ENCODE assay signal across 8 cellular contexts in the genomic region with DNA sequence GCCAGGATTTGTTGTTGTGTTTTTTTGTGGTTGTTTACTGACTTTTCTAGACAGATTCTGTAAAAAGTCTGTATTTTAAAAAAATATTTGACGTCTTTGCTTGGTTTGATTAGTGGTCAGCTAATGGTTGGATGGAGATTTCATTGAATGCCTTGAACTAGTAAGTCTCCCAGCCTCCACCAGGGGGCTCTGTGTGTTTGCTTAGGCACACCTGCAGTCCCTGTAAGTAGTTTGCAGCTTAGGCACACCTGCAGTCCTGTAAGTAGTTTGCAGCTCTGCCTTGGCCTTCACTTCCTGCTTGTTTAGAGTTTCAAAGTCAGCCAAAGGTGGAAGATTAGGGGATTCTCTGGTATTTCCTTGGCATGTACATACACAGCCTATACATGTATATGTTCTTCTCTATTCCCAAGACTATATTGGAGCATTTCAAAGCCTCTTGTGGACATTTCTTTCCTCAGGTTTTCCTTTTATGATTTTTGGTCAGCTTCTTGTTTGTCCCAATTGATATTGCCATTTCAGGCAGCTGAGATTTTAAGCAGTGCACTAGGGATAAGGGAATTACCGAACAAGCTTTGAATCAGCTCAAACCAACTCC.
A peak's percentile ranks its signal among the peaks of the same experiment; 100 is the strongest.
DNase-seq lines count a peak whose midpoint lies in the region; ATAC-seq and TF ChIP-seq lines count a peak whose summit lies in the region.

No MANE protein-coding gene starts in this region.

- intact Hi-C loops in Caco-2 (cut with micrococcal nuclease; ENCODE audit: unreplicated experiment) = loop anchor here (1.0 to 2.0 kb wide), 2 partner anchors 55 to 107 kb away; no protein-coding TSS in a partner anchor
- intact Hi-C loops in Right ventricle myocardium superior (cut with DNase I) = no loop called here

- no peaks in the 10 kb centered on the region for H3K9me3 Mint-ChIP-seq in Caco-2 (ENCODE audit: unreplicated experiment)

- TF ChIP-seq CTCF in Caco-2 (IDR thresholded peaks at IDR 0.05; ENCODE audit: insufficient read depth in 1 of 2, low read depth in 1 of 2, low read length in 1 of 2, severe bottlenecking in 1 of 2, unreplicated experiment in 1 of 2) (peak; percentile 56 to 75), retinal pigment epithelial cell (conservative IDR thresholded peaks at IDR 0.05; ENCODE audit: low read depth, low read length) (peak; percentile 78)

- ATAC-seq in GM19397 (IDR thresholded peaks at IDR 0.05; ENCODE audit: unreplicated experiment) (peak; percentile 97), HG03442 (IDR thresholded peaks at IDR 0.05; ENCODE audit: unreplicated experiment) (peak; percentile 99), Right ventricle myocardium superior (ENCODE audit: poor library complexity) (no peak)

- no peak overlapping the region for H3K27ac Mint-ChIP-seq in Caco-2 (ENCODE audit: unreplicated experiment)

- H3K4me3 ChIP-seq in Caco-2 (ENCODE audit: low read depth, low read length) (no peak overlapping the region), retinal pigment epithelial cell (ENCODE audit: low read length) (no peak overlapping the region)

- CTCF ChIA-PET in Caco-2 (lab: Charles Lee) = interaction anchor here (0.6 to 2.5 kb wide), 9 partner anchors 17 to 1321 kb away, joined by 3 to 43 read pairs (median 3); no protein-coding TSS in a partner anchor

- BruUV-seq in Caco-2 (replicated peaks; lab: Mats Ljungman, UMichigan) = no TSS peak

- H3K36me3 ChIP-seq in Caco-2 (ENCODE audit: control insufficient read depth, insufficient read depth, low read length) = no peaks in the 10 kb centered on the region

- no peaks in the 10 kb centered on the region for H3K27me3 ChIP-seq in Caco-2 (replicated peaks; ENCODE audit: control insufficient read depth, insufficient read depth, low read length)

- H3K4me1 ChIP-seq in Caco-2 = no peaks in the 10 kb centered on the region

- H3K4me3 Mint-ChIP-seq in Caco-2 (ENCODE audit: unreplicated experiment) = no peak overlapping the region

- H3K36me3 Mint-ChIP-seq in Caco-2 (ENCODE audit: insufficient read depth, unreplicated experiment) = peaks cover 6% of the 10 kb centered on the region

- no peaks in the 10 kb centered on the region for H3K9me3 ChIP-seq in Caco-2

- peaks cover 8% of the 10 kb centered on the region for H3K4me1 Mint-ChIP-seq in Caco-2 (ENCODE audit: low read depth, unreplicated experiment)

- H3K27me3 Mint-ChIP-seq in Caco-2 (ENCODE audit: insufficient read depth, unreplicated experiment) = no peaks in the 10 kb centered on the region

- peak; percentile 79 for DNase-seq in Caco-2
- peak; percentile 69 for DNase-seq in RPMI8226
- DNase-seq in activated effector memory CD4-positive, alpha-beta T cell treated with anti-CD3 and anti-CD28 coated beads, Interleukin-2, amount 50 U/mL, for 16 hours = peak; percentile 87
- peak; percentile 55 for DNase-seq in Right ventricle myocardium superior
- DNase-seq in retinal pigment epithelial cell (ENCODE audit: low read depth) = no peak
- DNase-seq in dedifferentiated amniotic fluid mesenchymal stem cell (ENCODE audit: extremely low spot score) = no peak

- POLR2A ChIA-PET in Caco-2 (lab: Charles Lee) = no interaction called here

Comparison
In these comparisons a context has a peak if more than half of its experiments do, and no peak if none do; other contexts are left out.
1. DNase-seq: peak in Caco-2 (2 of 2), RPMI8226 (single experiment), activated effector memory CD4-positive, alpha-beta T cell treated with anti-CD3 and anti-CD28 coated beads, Interleukin-2, amount 50 U/mL, for 16 hours (single experiment) and Right ventricle myocardium superior (single experiment); none in retinal pigment epithelial cell (single experiment) and dedifferentiated amniotic fluid mesenchymal stem cell (single experiment).